ENCODE assay signal across 9 cellular contexts in the genomic region with DNA sequence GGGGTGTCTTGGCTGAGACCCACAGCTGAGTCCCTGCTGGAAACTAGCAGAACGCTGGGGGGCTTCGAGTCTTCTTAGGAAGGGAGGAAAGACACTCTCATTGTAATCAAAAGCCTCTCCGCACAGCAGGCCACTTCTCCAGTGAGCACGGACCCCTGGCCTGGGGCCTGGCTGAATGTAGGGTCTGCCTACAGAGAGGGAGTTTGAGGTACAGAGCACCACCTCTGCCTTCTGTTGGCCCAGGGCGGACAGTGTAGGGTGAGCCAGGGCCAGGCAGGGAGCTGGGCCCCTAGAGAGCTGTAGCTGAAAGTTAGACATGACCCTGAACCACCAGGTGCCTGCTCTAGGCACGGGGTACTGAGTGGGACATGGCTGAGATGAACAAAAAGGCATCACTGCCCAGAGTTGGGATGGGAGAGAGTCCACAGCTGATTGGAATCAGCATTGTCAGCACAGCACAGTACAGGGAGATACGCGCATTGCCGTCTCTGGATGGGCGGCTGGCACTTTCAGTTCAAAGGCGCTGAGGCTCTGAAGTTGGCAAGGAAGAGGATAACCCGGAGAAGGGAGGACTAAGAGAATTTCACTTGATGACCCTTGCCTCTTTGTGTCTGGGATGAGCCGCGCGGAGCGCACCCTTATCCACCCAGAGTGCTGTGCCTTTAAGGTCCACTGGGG. TPM values are rescaled to one million over a fixed set of nuclear protein-coding genes. Genes with fewer than 3 reads are reported as not detected.
DNase-seq lines count a peak whose midpoint lies in the region; ATAC-seq, FAIRE-seq and TF ChIP-seq lines count a peak whose summit lies in the region.
"Had no signal": no experiment of that assay in that cellular context is flagged by ENCODE, and none has a peak within 500 bp of the region (broad histone marks: within the 10 kb centered on the region; RNA-seq: fewer than 3 reads in every experiment).

No MANE protein-coding gene starts in this region.

- H3K79me2 ChIP-seq in GM23248 (ENCODE audit: insufficient read depth) (no peaks in the 10 kb centered on the region), smooth muscle cell (ENCODE audit: low read depth) (no peaks in the 10 kb centered on the region)

- WGBS in GM23248 (ENCODE audit: low coverage in 1 of 2, low lambda C conversion rate in 2 of 2, missing lambda C conversion rate in 2 of 2), 2 experiments = 26 to 30% methylated on average over 16 of the region's 16 CpGs
- 31 to 36% methylated on average over 16 of the region's 16 CpGs for WGBS in heart right ventricle, 2 donors
- 34% methylated on average over 16 of the region's 16 CpGs for WGBS in smooth muscle cell (ENCODE audit: low lambda C conversion rate)

- H3K9me3 Mint-ChIP-seq in activated CD4-positive, alpha-beta T cell treated with anti-CD3 and anti-CD28 coated beads, Interleukin-2, amount 10 ng/mL, durations not matched to agents 7 days and 5 days = peaks cover 5% of the 10 kb centered on the region

- no peak overlapping the region for H3K4me3 Mint-ChIP-seq in activated CD4-positive, alpha-beta T cell treated with anti-CD3 and anti-CD28 coated beads, Interleukin-2, amount 10 ng/mL, durations not matched to agents 7 days and 5 days

- H3K36me3 ChIP-seq in GM23248 (ENCODE audit: low read depth) (no peaks in the 10 kb centered on the region), heart right ventricle (no peaks in the 10 kb centered on the region), smooth muscle cell (ENCODE audit: low read depth) (no peaks in the 10 kb centered on the region)

- H3K27me3 Mint-ChIP-seq in activated CD4-positive, alpha-beta T cell treated with anti-CD3 and anti-CD28 coated beads, Interleukin-2, amount 10 ng/mL, durations not matched to agents 7 days and 5 days = peaks cover 44% of the 10 kb centered on the region

- H2AFZ ChIP-seq in GM23248 (peak overlapping the region; percentile 68), smooth muscle cell (ENCODE audit: low read depth) (no peak overlapping the region)

- H3K4me3 ChIP-seq in GM23248 (peak overlapping the region; percentile 65), heart right ventricle (peak overlapping the region; percentile 1 to 49 (median 44)), smooth muscle cell (peak overlapping the region; percentile 69)

- no peak for FAIRE-seq in RCC 7860 (lab: Jason Lieb, UNC)

- H3K9me2 ChIP-seq in GM23248 (ENCODE audit: insufficient read depth) = no peaks in the 10 kb centered on the region

- peaks cover 3% of the 10 kb centered on the region for H3K4me1 Mint-ChIP-seq in activated CD4-positive, alpha-beta T cell treated with anti-CD3 and anti-CD28 coated beads, Interleukin-2, amount 10 ng/mL, durations not matched to agents 7 days and 5 days

- no peak overlapping the region for H3K27ac ChIP-seq in GM23248
- H3K27ac ChIP-seq in RWPE1 = no peak overlapping the region
- no peak overlapping the region for H3K27ac ChIP-seq in heart right ventricle
- no peak overlapping the region for H3K27ac ChIP-seq in smooth muscle cell (ENCODE audit: low read depth)
- H3K27ac ChIP-seq: epithelial cell of prostate had no signal

- no peak overlapping the region for H3K27ac Mint-ChIP-seq in activated CD4-positive, alpha-beta T cell treated with anti-CD3 and anti-CD28 coated beads, Interleukin-2, amount 10 ng/mL, durations not matched to agents 7 days and 5 days

- no peaks in the 10 kb centered on the region for H3K36me3 Mint-ChIP-seq in activated CD4-positive, alpha-beta T cell treated with anti-CD3 and anti-CD28 coated beads, Interleukin-2, amount 10 ng/mL, durations not matched to agents 7 days and 5 days (ENCODE audit: low read depth)

- H3K27me3 ChIP-seq in GM23248 (replicated peaks; ENCODE audit: insufficient read depth) (peaks cover 58% of the 10 kb centered on the region), heart right ventricle (peaks cover 10 to 74% (median 59%) of the 10 kb centered on the region in 7 donors), smooth muscle cell (ENCODE audit: low read depth) (peaks cover 52% of the 10 kb centered on the region)

- POLR2A ChIA-PET in RWPE1 (lab: Yijun Ruan, JAX; ENCODE audit: low non-redundant PET) = no interaction called here
- POLR2A ChIA-PET in activated CD4-positive, alpha-beta T cell treated with anti-CD3 and anti-CD28 coated beads, Interleukin-2, amount 10 ng/mL, durations not matched to agents 7 days and 5 days (lab: Charles Lee) = no interaction called here

- peak in 7 of 8 donors; percentile 8 to 72 (median 19) for ATAC-seq in heart right ventricle

- no peaks in the 10 kb centered on the region for H3K9me3 ChIP-seq in GM23248 (ENCODE audit: low read depth)
- peaks cover 0 to 7% (median 0%) of the 10 kb centered on the region in 11 donors for H3K9me3 ChIP-seq in heart right ventricle
- H3K9me3 ChIP-seq in smooth muscle cell (replicated peaks; ENCODE audit: low read depth) = no peaks in the 10 kb centered on the region

- CTCF ChIA-PET in RWPE1 (lab: Yijun Ruan, JAX) = interaction anchor here (0.5 to 1.9 kb wide), 10 partner anchors 9 to 368 kb away, joined by 3 to 14 read pairs (median 4); no protein-coding TSS in a partner anchor
- CTCF ChIA-PET in activated CD4-positive, alpha-beta T cell treated with anti-CD3 and anti-CD28 coated beads, Interleukin-2, amount 10 ng/mL, durations not matched to agents 7 days and 5 days (lab: Charles Lee) = interaction anchor here (0.9 kb wide), 2 partner anchors 9 to 282 kb away, joined by 3 read pairs; no protein-coding TSS in a partner anchor

- TF ChIP-seq CTCF in GM12801 (IDR thresholded peaks at IDR 0.05; ENCODE audit: extremely low read depth, insufficient read length) = peak; percentile 7
- TF ChIP-seq CTCF in RWPE1 (conservative IDR thresholded peaks at IDR 0.05; ENCODE audit: low read depth) = peak; percentile 85; the same call in 1 of the 2 replicates
- TF ChIP-seq CTCF in heart right ventricle (IDR thresholded peaks at IDR 0.05) = peak in 6 of 9 donors; percentile 21 to 71 (median 59)
- TF ChIP-seq CTCF in smooth muscle cell (IDR thresholded peaks at IDR 0.05; ENCODE audit: borderline replicate concordance, insufficient read depth, poor library complexity, severe bottlenecking) = no peak

- intact Hi-C loops in heart right ventricle (cut with DNase I) = loop anchor here in 5 of 10 donors (5.0 to 10.0 kb wide), 4 partner anchors 272 to 372 kb away; no protein-coding TSS in a partner anchor

- no peaks in the 10 kb centered on the region for H3K4me1 ChIP-seq in GM23248 (ENCODE audit: insufficient read depth)
- peaks cover 0 to 14% (median 12%) of the 10 kb centered on the region in 9 donors for H3K4me1 ChIP-seq in heart right ventricle
- H3K4me1 ChIP-seq in smooth muscle cell (ENCODE audit: low read depth) = no peaks in the 10 kb centered on the region

- H3K4me2 ChIP-seq in GM23248 (ENCODE audit: unreplicated experiment) = peak overlapping the region; percentile 76
- peak overlapping the region; percentile 99 for H3K4me2 ChIP-seq in smooth muscle cell

- DNase-seq in GM23248 (no peak), RWPE1 (ENCODE audit: low spot score) (no peak), heart right ventricle (no peak), smooth muscle cell (lab: John Stamatoyannopoulos, UW; ENCODE audit: unreplicated experiment) (no peak), RCC 7860 (ENCODE audit: low spot score) (no peak), SK-N-DZ (ENCODE audit: low spot score) (no peak)
- DNase-seq in activated CD4-positive, alpha-beta T cell treated with anti-CD3 and anti-CD28 coated beads, Interleukin-2, amount 10 ng/mL, durations not matched to agents 7 days and 5 days = no peak

- in situ Hi-C loops in GM23248 (cut with MboI) = loop anchor here (5.0 kb wide), 1 partner anchor 277 kb away; no protein-coding TSS in a partner anchor

- no peak overlapping the region for H3K9ac ChIP-seq in GM23248
- H3K9ac ChIP-seq in smooth muscle cell (ENCODE audit: low read depth) = no peak overlapping the region

- H4K20me1 ChIP-seq in GM23248 (ENCODE audit: insufficient read depth) (no peaks in the 10 kb centered on the region), smooth muscle cell (ENCODE audit: low read depth) (no peaks in the 10 kb centered on the region)

- H3F3A ChIP-seq in GM23248 (ENCODE audit: insufficient read depth) = no peaks in the 10 kb centered on the region
- H3F3A ChIP-seq in smooth muscle cell (ENCODE audit: low read depth) = no peaks in the 10 kb centered on the region

RNA-seq across cellular contexts. Expression of a gene that starts 0.4 kb away (rescaled TPM):
- total RNA-seq in GM23248 (2014; rRNA removed; shearing (Covaris generic)) = not detected in 2 replicates
- polyA plus RNA-seq in GM23248 (2016; fragmentation: Nextera tagmentation; extraction: Ambion mirVana) (not detected in 2 replicates), heart right ventricle (10 to 100 TPM in 1 of 2 donors, not detected in 1; 10.8 TPM), smooth muscle cell (0.85 and 1.7 TPM in 2 replicates)
- total RNA-seq in heart right ventricle (under 1 TPM in 4 of 10 donors, not detected in 6; 0.16 to 0.40 (median 0.23) TPM), smooth muscle cell (0.99 and 4.0 TPM in 2 replicates)
- polyA plus RNA-seq in SK-N-DZ (2014; cell fraction: cytosol; rRNA removed) = not detected in 2 replicates
- not detected in 2 replicates for polyA plus RNA-seq in SK-N-DZ (2014; cell fraction: nucleus; rRNA removed)
- not detected for total RNA-seq in activated CD4-positive, alpha-beta T cell treated with anti-CD3 and anti-CD28 coated beads, Interleukin-2, amount 10 ng/mL, durations not matched to agents 7 days and 5 days
